In the genomic region with DNA sequence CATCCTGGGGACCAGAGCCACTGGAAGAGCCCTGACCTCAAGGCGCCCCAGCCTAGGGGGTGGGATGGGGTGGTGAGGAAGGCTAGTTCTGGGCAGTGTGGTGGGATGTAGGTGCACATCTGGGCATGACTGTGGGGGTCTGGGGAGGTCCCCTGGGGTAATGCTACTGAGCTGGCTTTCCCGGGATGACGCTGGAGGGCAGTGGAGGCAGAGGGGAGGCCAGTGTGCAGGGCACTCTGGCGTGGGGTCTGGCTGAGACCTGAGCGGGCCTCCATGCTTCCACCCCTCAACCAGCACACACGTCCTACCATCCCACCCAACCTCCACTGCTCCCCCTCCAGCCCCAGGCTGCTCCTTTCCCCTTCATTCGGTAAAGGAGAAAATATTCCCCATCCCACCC, we compare ENCODE assay signal across 9 cellular contexts. TPM values are rescaled to one million over a fixed set of nuclear protein-coding genes. Genes with fewer than 3 reads are reported as not detected.
DNase-seq lines count a peak whose midpoint lies in the region; ATAC-seq and TF ChIP-seq lines count a peak whose summit lies in the region.
"Had no signal": no experiment of that assay in that cellular context is flagged by ENCODE, and none has a peak within 500 bp of the region (broad histone marks: within the 10 kb centered on the region; RNA-seq: fewer than 3 reads in every experiment).

No MANE protein-coding gene starts in this region.

- CTCF ChIA-PET in activated CD8-positive, alpha-beta T cell treated with anti-CD3 and anti-CD28 coated beads for 36 hours (lab: Charles Lee), result interaction anchor here (0.6 to 1.0 kb wide), 2 partner anchors 22 to 24 kb away, joined by 3 read pairs; no protein-coding TSS in a partner anchor

- H3K27me3 Mint-ChIP-seq in activated CD8-positive, alpha-beta T cell treated with anti-CD3 and anti-CD28 coated beads for 36 hours, result no peaks in the 10 kb centered on the region
- peaks cover 8% of the 10 kb centered on the region for H3K27me3 Mint-ChIP-seq in neural progenitor cell (ENCODE audit: insufficient read depth, low read depth)

- intact Hi-C loops in heart left ventricle (cut with DNase I) (no loop called here), cardiac septum (cut with DNase I) (no loop called here), lower lobe of right lung (cut with DNase I) (no loop called here), transverse colon (cut with DNase I; ENCODE audit: low total_unique reads) (no loop called here)
- intact Hi-C loops in activated CD8-positive, alpha-beta T cell treated with anti-CD3 and anti-CD28 coated beads for 36 hours (cut with micrococcal nuclease), result no loop called here

- H3K27ac Mint-ChIP-seq in activated CD8-positive, alpha-beta T cell treated with anti-CD3 and anti-CD28 coated beads for 36 hours, result peak overlapping the region; percentile 95
- no peak overlapping the region for H3K27ac Mint-ChIP-seq in neural progenitor cell

- no peaks in the 10 kb centered on the region for H4K20me1 ChIP-seq in neural progenitor cell (ENCODE audit: low read depth)

- TF ChIP-seq CTCF in heart left ventricle (IDR thresholded peaks at IDR 0.05), result no peak
- no peak for TF ChIP-seq CTCF in activated CD8-positive, alpha-beta T cell treated with anti-CD3 and anti-CD28 coated beads for 36 hours (IDR thresholded peaks at IDR 0.05)
- no peak for TF ChIP-seq CTCF in lower lobe of right lung (IDR thresholded peaks at IDR 0.05)
- TF ChIP-seq CTCF in transverse colon (IDR thresholded peaks at IDR 0.05), result no peak
- no peak for TF ChIP-seq CTCF in neural progenitor cell (IDR thresholded peaks at IDR 0.05)

- TF ChIP-seq POLR2A in heart left ventricle (IDR thresholded peaks at IDR 0.05), result no peak
- TF ChIP-seq POLR2A in transverse colon (IDR thresholded peaks at IDR 0.05), result no peak

- H3K4me2 ChIP-seq in neural progenitor cell, result no peak overlapping the region

- H3K9me3 ChIP-seq in heart left ventricle (peaks cover 0 to 11% (median 0%) of the 10 kb centered on the region in 12 donors), lower lobe of right lung (peaks cover 3% of the 10 kb centered on the region), transverse colon (no peaks in the 10 kb centered on the region), neural progenitor cell (ENCODE audit: low read depth) (no peaks in the 10 kb centered on the region)

- no peak overlapping the region for H2AFZ ChIP-seq in neural progenitor cell (replicated peaks)

- ATAC-seq in heart left ventricle (peak in 1 of 4 donors; percentile 1), lower lobe of right lung (no peak)
- no peak for ATAC-seq in activated CD8-positive, alpha-beta T cell treated with anti-CD3 and anti-CD28 coated beads for 36 hours

- H3K9me3 Mint-ChIP-seq in activated CD8-positive, alpha-beta T cell treated with anti-CD3 and anti-CD28 coated beads for 36 hours, result peaks cover 12% of the 10 kb centered on the region
- peaks cover 3% of the 10 kb centered on the region for H3K9me3 Mint-ChIP-seq in neural progenitor cell

- in situ Hi-C loops in transverse colon (cut with MboI; ENCODE audit: low pct_ligation_motif_present in 1 of 4, low pct_unique_long_range_greater_than_20kb in 1 of 4, low sequenced_read_pairs in 3 of 4), result no loop called here

- no peak overlapping the region for H3K9ac ChIP-seq in neural progenitor cell

- H3K4me3 ChIP-seq in heart left ventricle (no peak overlapping the region), lower lobe of right lung (no peak overlapping the region), transverse colon (no peak overlapping the region), neural progenitor cell (no peak overlapping the region)

- DNase-seq in heart left ventricle, result no peak
- no peak for DNase-seq in cardiac septum (ENCODE audit: low spot score)
- no peak for DNase-seq in activated CD8-positive, alpha-beta T cell treated with anti-CD3 and anti-CD28 coated beads for 36 hours
- DNase-seq in lower lobe of right lung, result peak; percentile 29
- DNase-seq in transverse colon, result no peak
- no peak for DNase-seq in neural progenitor cell (ENCODE audit: low spot score)
- DNase-seq in NCI-H1694 (lab: John Stamatoyannopoulos, UW), result no peak
- no peak for DNase-seq in NCI-H1930 (lab: John Stamatoyannopoulos, UW)
- DNase-seq: Karpas-422 had no signal

- POLR2A ChIA-PET in activated CD8-positive, alpha-beta T cell treated with anti-CD3 and anti-CD28 coated beads for 36 hours (lab: Charles Lee), result interaction anchor here (0.5 to 3.1 kb wide), 7 partner anchors 10 to 149 kb away, joined by 3 to 18 read pairs (median 4); partner anchors contain the start of gene TNIP2

- TF ChIP-seq EP300 in transverse colon (IDR thresholded peaks at IDR 0.05; ENCODE audit: low read depth), result no peak

- H3F3A ChIP-seq in neural progenitor cell (ENCODE audit: low read depth), result peaks cover 7% of the 10 kb centered on the region

- H3K36me3 Mint-ChIP-seq in activated CD8-positive, alpha-beta T cell treated with anti-CD3 and anti-CD28 coated beads for 36 hours (ENCODE audit: low read depth), result no peaks in the 10 kb centered on the region
- no peaks in the 10 kb centered on the region for H3K36me3 Mint-ChIP-seq in neural progenitor cell

- peaks cover 7 to 65% (median 36%) of the 10 kb centered on the region in 12 donors for H3K4me1 ChIP-seq in heart left ventricle
- H3K4me1 ChIP-seq in lower lobe of right lung, result peaks cover 50% of the 10 kb centered on the region
- peaks cover 10 to 27% (median 13%) of the 10 kb centered on the region in 4 donors for H3K4me1 ChIP-seq in transverse colon
- no peaks in the 10 kb centered on the region for H3K4me1 ChIP-seq in neural progenitor cell

- H3K36me3 ChIP-seq in heart left ventricle, result no peaks in the 10 kb centered on the region
- no peaks in the 10 kb centered on the region for H3K36me3 ChIP-seq in lower lobe of right lung
- H3K36me3 ChIP-seq in transverse colon, result no peaks in the 10 kb centered on the region
- H3K36me3 ChIP-seq in neural progenitor cell, result no peaks in the 10 kb centered on the region

- no peaks in the 10 kb centered on the region for H3K27me3 ChIP-seq in heart left ventricle
- H3K27me3 ChIP-seq in lower lobe of right lung (ENCODE audit: low read depth), result no peaks in the 10 kb centered on the region
- no peaks in the 10 kb centered on the region for H3K27me3 ChIP-seq in transverse colon
- H3K27me3 ChIP-seq in neural progenitor cell, result peaks cover 10% of the 10 kb centered on the region

- peaks cover 50% of the 10 kb centered on the region for H3K4me1 Mint-ChIP-seq in activated CD8-positive, alpha-beta T cell treated with anti-CD3 and anti-CD28 coated beads for 36 hours (ENCODE audit: low read depth)
- peaks cover 8% of the 10 kb centered on the region for H3K4me1 Mint-ChIP-seq in neural progenitor cell

- no peak overlapping the region for H3K4me3 Mint-ChIP-seq in activated CD8-positive, alpha-beta T cell treated with anti-CD3 and anti-CD28 coated beads for 36 hours
- no peak overlapping the region for H3K4me3 Mint-ChIP-seq in neural progenitor cell

- H3K27ac ChIP-seq in heart left ventricle, result peak overlapping the region; percentile 52 to 89 (median 84)
- H3K27ac ChIP-seq in lower lobe of right lung, result peak overlapping the region; percentile 69
- H3K27ac ChIP-seq in transverse colon, result peak overlapping the region; percentile 17 to 73 (median 62)
- no peak overlapping the region for H3K27ac ChIP-seq in neural progenitor cell

- 77 to 84% (median 81%) methylated on average over 5 to 7 of the region's 7 CpGs for WGBS in heart left ventricle, 4 donors
- WGBS in transverse colon (ENCODE audit: low coverage in 1 of 2), 2 donors, result 85% methylated on average over 7 of the region's 7 CpGs; no CpG with 5 or more reads in 1 of the 2 donors

- H3K79me2 ChIP-seq in neural progenitor cell (ENCODE audit: low read depth), result no peaks in the 10 kb centered on the region

RNA-seq across cellular contexts. Expression of gene SH3BP2, which starts 4.8 kb away (rescaled TPM):
- 10 to 100 TPM; 10.4 to 70.2 (median 23.5) TPM for total RNA-seq in heart left ventricle
- polyA plus RNA-seq in heart left ventricle, result 10 to 100 TPM; 17.1 to 24.5 TPM
- 19.1 TPM for total RNA-seq in cardiac septum
- 10 to 100 TPM; 54.8 to 59.0 TPM for total RNA-seq in activated CD8-positive, alpha-beta T cell treated with anti-CD3 and anti-CD28 coated beads for 36 hours
- 102 TPM for total RNA-seq in lower lobe of right lung
- total RNA-seq in transverse colon, result 100 to 1,000 TPM in 3 of 4 donors, 10 to 100 TPM in 1; 92.6 to 301 (median 117) TPM
- 11.8 and 30.8 TPM in 2 replicates for total RNA-seq in neural progenitor cell (ENCODE audit: low replicate concordance)

RNA-seq across cellular contexts. Expression of gene TNIP2, which starts 32.0 kb away (rescaled TPM):
- total RNA-seq in heart left ventricle (10 to 100 TPM; 12.6 to 94.5 (median 23.4) TPM), cardiac septum (22.6 TPM), lower lobe of right lung (36.7 TPM), transverse colon (100 to 1,000 TPM in 3 of 4 donors, 10 to 100 TPM in 1; 91.8 to 203 (median 129) TPM), neural progenitor cell (ENCODE audit: low replicate concordance) (24.5 and 37.6 TPM in 2 replicates)
- 10 to 100 TPM; 21.7 to 37.3 TPM for polyA plus RNA-seq in heart left ventricle
- total RNA-seq in activated CD8-positive, alpha-beta T cell treated with anti-CD3 and anti-CD28 coated beads for 36 hours, result 10 to 100 TPM; 46.1 to 48.1 TPM

RNA-seq across cellular contexts. Expression of gene ADD1, which starts 55.5 kb away (rescaled TPM):
- total RNA-seq in heart left ventricle, result 100 to 1,000 TPM; 179 to 275 (median 215) TPM
- 100 to 1,000 TPM; 193 to 269 TPM for polyA plus RNA-seq in heart left ventricle
- total RNA-seq in cardiac septum, result 213 TPM
- total RNA-seq in activated CD8-positive, alpha-beta T cell treated with anti-CD3 and anti-CD28 coated beads for 36 hours, result 100 to 1,000 TPM; 149 to 154 TPM
- total RNA-seq in lower lobe of right lung, result 279 TPM
- total RNA-seq in transverse colon, result 100 to 1,000 TPM; 218 to 392 (median 299) TPM
- 131 and 140 TPM in 2 replicates for total RNA-seq in neural progenitor cell (ENCODE audit: low replicate concordance)
